ENCODE assay signal across 7 cellular contexts in genomic region chr17:62966426-62967110, GRCh38. TPM values are rescaled to one million over a fixed set of nuclear protein-coding genes. Genes with fewer than 3 reads are reported as not detected.
DNase-seq lines count a peak whose midpoint lies in the region; ATAC-seq and TF ChIP-seq lines count a peak whose summit lies in the region.

No MANE protein-coding gene starts in this region.

- 0 to 1% methylated on average over 27 to 46 of the region's 76 CpGs for WGBS in body of pancreas, 2 donors

- ATAC-seq in HG02973 (IDR thresholded peaks at IDR 0.05; ENCODE audit: unreplicated experiment) (peak; percentile 30), body of pancreas (no peak)

- H3K4me3 ChIP-seq in body of pancreas = peak overlapping the region; percentile 45 to 80

- H3K27ac ChIP-seq in body of pancreas = peak overlapping the region; percentile 74 to 88 (median 84)

- H3K9me3 ChIP-seq in body of pancreas = no peaks in the 10 kb centered on the region

- DNase-seq in GM13977 (ENCODE audit: low spot score) (peak; percentile 32), SKM-1 treated with dmso at 0.1 percent for 144 hours (lab: John Stamatoyannopoulos, UW; ENCODE audit: unreplicated experiment) (peak; percentile 15), body of pancreas (peak; percentile 69 to 79 (median 73)), iris pigment epithelial cell (ENCODE audit: low read depth) (peak; percentile 36), mesenteric fat pad (ENCODE audit: low spot score) (no peak)
- DNase-seq in stimulated activated CD4-positive, alpha-beta T cell treated with anti-CD3 and anti-CD28 coated beads, Interleukin-15, amount 100 ng/mL, for 24 hours = peak; percentile 69

- TF ChIP-seq CTCF in GM13977 (IDR thresholded peaks at IDR 0.05; ENCODE audit: extremely low read depth, insufficient read depth, missing control alignments) (no peak), body of pancreas (IDR thresholded peaks at IDR 0.05) (no peak)

- no peak for TF ChIP-seq POLR2A in body of pancreas (IDR thresholded peaks at IDR 0.05)

- no peaks in the 10 kb centered on the region for H3K36me3 ChIP-seq in body of pancreas (replicated peaks in 1 of 2; ENCODE audit: insufficient read depth in 1 of 2, low read depth in 2 of 2)

- in situ Hi-C loops in GM13977 (cut with MboI; ENCODE audit: low pct_unique_long_range_greater_than_20kb, low sequenced_read_pairs, unreplicated experiment) = loop anchor here (25.0 kb wide), 1 partner anchor 254 kb away; no protein-coding TSS in a partner anchor

- intact Hi-C loops in body of pancreas (cut with DNase I) = no loop called here

- no peaks in the 10 kb centered on the region for H3K27me3 ChIP-seq in body of pancreas

- peaks cover 21% of the 10 kb centered on the region for H3K4me1 ChIP-seq in body of pancreas

RNA-seq across cellular contexts. Expression of gene TANC2, which starts 0.5 kb away (rescaled TPM):
- total RNA-seq in body of pancreas (10 to 100 TPM in 1 of 2 donors, 1 to 10 TPM in 1; 9.6 to 29.1 TPM), mesenteric fat pad (62.9 TPM)
